ENCODE assay signal across 1 cellular context in the genomic region with DNA sequence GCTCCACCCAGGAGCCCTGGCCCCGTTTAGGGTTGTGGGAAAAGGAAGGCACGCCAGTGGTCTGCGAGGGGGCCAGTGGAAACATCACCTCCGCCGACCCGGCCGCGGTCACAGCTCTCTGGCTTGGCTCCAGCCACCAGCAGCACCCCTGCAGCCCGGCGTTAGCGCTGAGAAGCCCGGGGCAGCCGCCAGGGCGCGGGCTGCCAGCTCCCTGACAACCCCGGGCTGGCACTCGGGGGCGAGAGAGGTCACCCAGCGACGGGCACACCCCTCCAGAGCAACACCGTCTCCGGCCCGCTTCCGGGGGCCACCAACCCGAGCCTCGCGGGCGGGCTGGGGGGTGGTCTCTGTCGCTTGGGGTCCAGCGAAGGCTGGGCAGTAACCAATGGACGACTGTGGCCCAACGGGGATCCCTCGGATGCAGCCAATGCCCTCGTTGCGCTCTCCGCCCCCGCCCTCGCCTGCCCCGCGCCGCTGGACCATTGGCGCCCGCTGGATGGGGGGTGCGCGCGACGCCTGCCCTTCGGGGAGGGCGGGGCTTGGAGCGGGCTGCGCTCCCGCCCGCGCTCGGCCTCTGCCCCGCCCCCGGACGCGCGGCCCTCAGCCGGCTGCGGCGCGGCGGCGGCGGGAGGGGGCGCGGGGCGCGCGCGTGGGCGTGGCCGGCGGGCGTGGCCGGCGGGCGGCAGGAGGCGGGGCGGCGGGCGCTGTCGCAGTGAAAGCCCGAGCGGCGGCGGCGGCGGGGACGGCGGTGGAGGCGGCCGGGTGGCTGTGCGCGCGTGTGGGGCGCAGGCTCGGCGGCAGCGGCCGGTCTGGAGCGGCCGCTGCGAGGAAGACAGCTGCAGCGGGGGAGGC.
TF ChIP-seq lines count a peak whose summit lies in the region.

A gene (plus strand): TSS at position 712 of the 852 bp plus-strand sequence. CDS start 1,007 bp downstream, outside the sequence.

TF ChIP-seq in K562, 482 proteins besides CTCF, POLR2A, EP300 and RAD21 (continued from another document and continues in another):
- TF ChIP-seq, protein P1, sequence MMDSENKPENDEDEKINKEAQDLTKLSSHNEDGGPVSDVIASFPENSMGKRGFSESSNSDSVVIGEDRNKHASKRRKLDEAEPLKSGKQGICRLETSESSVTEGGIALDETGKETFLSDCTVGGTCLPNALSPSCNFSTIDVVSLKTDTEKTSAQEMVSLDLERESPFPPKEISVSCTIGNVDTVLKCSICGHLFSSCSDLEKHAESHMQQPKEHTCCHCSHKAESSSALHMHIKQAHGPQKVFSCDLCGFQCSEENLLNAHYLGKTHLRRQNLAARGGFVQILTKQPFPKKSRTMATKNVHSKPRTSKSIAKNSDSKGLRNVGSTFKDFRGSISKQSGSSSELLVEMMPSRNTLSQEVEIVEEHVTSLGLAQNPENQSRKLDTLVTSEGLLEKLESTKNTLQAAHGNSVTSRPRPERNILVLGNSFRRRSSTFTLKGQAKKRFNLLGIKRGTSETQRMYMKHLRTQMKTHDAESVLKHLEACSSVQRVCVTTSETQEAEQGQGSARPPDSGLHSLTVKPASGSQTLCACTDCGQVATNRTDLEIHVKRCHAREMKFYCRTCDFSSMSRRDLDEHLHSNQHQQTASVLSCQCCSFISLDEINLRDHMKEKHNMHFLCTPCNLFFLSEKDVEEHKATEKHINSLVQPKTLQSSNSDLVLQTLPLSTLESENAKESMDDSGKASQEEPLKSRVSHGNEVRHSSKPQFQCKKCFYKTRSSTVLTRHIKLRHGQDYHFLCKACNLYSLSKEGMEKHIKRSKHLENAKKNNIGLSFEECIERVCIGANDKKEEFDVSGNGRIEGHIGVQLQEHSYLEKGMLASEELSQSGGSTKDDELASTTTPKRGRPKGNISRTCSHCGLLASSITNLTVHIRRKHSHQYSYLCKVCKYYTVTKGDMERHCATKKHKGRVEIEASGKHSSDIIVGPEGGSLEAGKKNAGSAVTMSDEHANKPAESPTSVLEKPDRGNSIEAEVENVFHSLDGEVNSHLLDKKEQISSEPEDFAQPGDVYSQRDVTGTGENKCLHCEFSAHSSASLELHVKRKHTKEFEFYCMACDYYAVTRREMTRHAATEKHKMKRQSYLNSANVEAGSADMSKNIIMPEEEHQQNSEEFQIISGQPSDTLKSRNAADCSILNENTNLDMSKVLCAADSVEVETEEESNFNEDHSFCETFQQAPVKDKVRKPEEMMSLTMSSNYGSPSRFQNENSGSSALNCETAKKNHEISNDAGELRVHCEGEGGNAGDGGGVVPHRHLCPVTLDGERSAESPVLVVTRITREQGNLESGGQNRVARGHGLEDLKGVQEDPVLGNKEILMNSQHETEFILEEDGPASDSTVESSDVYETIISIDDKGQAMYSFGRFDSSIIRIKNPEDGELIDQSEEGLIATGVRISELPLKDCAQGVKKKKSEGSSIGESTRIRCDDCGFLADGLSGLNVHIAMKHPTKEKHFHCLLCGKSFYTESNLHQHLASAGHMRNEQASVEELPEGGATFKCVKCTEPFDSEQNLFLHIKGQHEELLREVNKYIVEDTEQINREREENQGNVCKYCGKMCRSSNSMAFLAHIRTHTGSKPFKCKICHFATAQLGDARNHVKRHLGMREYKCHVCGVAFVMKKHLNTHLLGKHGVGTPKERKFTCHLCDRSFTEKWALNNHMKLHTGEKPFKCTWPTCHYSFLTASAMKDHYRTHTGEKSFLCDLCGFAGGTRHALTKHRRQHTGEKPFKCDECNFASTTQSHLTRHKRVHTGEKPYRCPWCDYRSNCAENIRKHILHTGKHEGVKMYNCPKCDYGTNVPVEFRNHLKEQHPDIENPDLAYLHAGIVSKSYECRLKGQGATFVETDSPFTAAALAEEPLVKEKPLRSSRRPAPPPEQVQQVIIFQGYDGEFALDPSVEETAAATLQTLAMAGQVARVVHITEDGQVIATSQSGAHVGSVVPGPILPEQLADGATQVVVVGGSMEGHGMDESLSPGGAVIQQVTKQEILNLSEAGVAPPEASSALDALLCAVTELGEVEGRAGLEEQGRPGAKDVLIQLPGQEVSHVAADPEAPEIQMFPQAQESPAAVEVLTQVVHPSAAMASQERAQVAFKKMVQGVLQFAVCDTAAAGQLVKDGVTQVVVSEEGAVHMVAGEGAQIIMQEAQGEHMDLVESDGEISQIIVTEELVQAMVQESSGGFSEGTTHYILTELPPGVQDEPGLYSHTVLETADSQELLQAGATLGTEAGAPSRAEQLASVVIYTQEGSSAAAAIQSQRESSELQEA (IDR thresholded peaks at IDR 0.05; ENCODE audit: low read depth): no peak
- TF ChIP-seq, protein P2, sequence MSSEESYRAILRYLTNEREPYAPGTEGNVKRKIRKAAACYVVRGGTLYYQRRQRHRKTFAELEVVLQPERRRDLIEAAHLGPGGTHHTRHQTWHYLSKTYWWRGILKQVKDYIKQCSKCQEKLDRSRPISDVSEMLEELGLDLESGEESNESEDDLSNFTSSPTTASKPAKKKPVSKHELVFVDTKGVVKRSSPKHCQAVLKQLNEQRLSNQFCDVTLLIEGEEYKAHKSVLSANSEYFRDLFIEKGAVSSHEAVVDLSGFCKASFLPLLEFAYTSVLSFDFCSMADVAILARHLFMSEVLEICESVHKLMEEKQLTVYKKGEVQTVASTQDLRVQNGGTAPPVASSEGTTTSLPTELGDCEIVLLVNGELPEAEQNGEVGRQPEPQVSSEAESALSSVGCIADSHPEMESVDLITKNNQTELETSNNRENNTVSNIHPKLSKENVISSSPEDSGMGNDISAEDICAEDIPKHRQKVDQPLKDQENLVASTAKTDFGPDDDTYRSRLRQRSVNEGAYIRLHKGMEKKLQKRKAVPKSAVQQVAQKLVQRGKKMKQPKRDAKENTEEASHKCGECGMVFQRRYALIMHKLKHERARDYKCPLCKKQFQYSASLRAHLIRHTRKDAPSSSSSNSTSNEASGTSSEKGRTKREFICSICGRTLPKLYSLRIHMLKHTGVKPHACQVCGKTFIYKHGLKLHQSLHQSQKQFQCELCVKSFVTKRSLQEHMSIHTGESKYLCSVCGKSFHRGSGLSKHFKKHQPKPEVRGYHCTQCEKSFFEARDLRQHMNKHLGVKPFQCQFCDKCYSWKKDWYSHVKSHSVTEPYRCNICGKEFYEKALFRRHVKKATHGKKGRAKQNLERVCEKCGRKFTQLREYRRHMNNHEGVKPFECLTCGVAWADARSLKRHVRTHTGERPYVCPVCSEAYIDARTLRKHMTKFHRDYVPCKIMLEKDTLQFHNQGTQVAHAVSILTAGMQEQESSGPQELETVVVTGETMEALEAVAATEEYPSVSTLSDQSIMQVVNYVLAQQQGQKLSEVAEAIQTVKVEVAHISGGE (CRISPR knock-in tag; IDR thresholded peaks at IDR 0.05): 0 out of 6 replicates have a peak, but pooled peaks of 1 of the 3 experiments have one; percentile 35
- TF ChIP-seq, protein P3, sequence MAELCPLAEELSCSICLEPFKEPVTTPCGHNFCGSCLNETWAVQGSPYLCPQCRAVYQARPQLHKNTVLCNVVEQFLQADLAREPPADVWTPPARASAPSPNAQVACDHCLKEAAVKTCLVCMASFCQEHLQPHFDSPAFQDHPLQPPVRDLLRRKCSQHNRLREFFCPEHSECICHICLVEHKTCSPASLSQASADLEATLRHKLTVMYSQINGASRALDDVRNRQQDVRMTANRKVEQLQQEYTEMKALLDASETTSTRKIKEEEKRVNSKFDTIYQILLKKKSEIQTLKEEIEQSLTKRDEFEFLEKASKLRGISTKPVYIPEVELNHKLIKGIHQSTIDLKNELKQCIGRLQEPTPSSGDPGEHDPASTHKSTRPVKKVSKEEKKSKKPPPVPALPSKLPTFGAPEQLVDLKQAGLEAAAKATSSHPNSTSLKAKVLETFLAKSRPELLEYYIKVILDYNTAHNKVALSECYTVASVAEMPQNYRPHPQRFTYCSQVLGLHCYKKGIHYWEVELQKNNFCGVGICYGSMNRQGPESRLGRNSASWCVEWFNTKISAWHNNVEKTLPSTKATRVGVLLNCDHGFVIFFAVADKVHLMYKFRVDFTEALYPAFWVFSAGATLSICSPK (IDR thresholded peaks at IDR 0.05; ENCODE audit: borderline replicate concordance): no peak
- TF ChIP-seq CHCHD3 (CRISPR knock-in tag; IDR thresholded peaks at IDR 0.05): no peak
- TF ChIP-seq YBX1 (IDR thresholded peaks at IDR 0.05): no peak
- TF ChIP-seq HDAC1 (IDR thresholded peaks at IDR 0.05): no peak
- TF ChIP-seq MAZ (CRISPR knock-in tag; conservative IDR thresholded peaks at IDR 0.05 in 1 of 2, IDR thresholded peaks at IDR 0.05 in 1 of 2): peak; percentile 78 to 90; a peak in 3 of 4 replicates
- TF ChIP-seq, protein P4, sequence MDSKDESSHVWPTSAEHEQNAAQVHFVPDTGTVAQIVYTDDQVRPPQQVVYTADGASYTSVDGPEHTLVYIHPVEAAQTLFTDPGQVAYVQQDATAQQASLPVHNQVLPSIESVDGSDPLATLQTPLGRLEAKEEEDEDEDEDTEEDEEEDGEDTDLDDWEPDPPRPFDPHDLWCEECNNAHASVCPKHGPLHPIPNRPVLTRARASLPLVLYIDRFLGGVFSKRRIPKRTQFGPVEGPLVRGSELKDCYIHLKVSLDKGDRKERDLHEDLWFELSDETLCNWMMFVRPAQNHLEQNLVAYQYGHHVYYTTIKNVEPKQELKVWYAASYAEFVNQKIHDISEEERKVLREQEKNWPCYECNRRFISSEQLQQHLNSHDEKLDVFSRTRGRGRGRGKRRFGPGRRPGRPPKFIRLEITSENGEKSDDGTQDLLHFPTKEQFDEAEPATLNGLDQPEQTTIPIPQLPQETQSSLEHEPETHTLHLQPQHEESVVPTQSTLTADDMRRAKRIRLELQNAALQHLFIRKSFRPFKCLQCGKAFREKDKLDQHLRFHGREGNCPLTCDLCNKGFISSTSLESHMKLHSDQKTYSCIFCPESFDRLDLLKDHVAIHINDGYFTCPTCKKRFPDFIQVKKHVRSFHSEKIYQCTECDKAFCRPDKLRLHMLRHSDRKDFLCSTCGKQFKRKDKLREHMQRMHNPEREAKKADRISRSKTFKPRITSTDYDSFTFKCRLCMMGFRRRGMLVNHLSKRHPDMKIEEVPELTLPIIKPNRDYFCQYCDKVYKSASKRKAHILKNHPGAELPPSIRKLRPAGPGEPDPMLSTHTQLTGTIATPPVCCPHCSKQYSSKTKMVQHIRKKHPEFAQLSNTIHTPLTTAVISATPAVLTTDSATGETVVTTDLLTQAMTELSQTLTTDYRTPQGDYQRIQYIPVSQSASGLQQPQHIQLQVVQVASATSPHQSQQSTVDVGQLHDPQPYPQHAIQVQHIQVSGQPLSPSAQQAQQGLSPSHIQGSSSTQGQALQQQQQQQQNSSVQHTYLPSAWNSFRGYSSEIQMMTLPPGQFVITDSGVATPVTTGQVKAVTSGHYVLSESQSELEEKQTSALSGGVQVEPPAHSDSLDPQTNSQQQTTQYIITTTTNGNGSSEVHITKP (IDR thresholded peaks at IDR 0.05; ENCODE audit: partially characterized antibody): no peak
- no peak for TF ChIP-seq TOE1 (IDR thresholded peaks at IDR 0.05; ENCODE audit: borderline replicate concordance)
- TF ChIP-seq TOE1 (CRISPR knock-in tag; IDR thresholded peaks at IDR 0.05; ENCODE audit: borderline replicate concordance, low read depth): no peak
- TF ChIP-seq ASH1L (IDR thresholded peaks at IDR 0.05; ENCODE audit: borderline replicate concordance, low read depth, partially characterized antibody): no peak
- no peak for TF ChIP-seq SETDB1 (IDR thresholded peaks at IDR 0.05; ENCODE audit: low read length)
- TF ChIP-seq, protein P5, sequence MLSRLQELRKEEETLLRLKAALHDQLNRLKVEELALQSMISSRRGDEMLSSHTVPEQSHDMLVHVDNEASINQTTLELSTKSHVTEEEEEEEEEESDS (CRISPR knock-in tag; IDR thresholded peaks at IDR 0.05): no peak
- no peak for TF ChIP-seq PHF21A (IDR thresholded peaks at IDR 0.05; ENCODE audit: borderline replicate concordance, low read depth)
- no peak for TF ChIP-seq HLTF (IDR thresholded peaks at IDR 0.05)
- TF ChIP-seq, protein P6, sequence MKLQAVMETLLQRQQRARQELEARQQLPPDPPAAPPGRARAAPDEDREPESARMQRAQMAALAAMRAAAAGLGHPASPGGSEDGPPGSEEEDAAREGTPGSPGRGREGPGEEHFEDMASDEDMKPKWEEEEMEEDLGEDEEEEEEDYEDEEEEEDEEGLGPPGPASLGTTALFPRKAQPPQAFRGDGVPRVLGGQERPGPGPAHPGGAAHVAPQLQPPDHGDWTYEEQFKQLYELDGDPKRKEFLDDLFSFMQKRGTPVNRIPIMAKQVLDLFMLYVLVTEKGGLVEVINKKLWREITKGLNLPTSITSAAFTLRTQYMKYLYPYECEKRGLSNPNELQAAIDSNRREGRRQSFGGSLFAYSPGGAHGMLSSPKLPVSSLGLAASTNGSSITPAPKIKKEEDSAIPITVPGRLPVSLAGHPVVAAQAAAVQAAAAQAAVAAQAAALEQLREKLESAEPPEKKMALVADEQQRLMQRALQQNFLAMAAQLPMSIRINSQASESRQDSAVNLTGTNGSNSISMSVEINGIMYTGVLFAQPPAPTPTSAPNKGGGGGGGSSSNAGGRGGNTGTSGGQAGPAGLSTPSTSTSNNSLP (IDR thresholded peaks at IDR 0.05; ENCODE audit: borderline replicate concordance, low read depth, low read length): no peak
- no peak for TF ChIP-seq DMBX1 (CRISPR knock-in tag; IDR thresholded peaks at IDR 0.05; ENCODE audit: borderline replicate concordance)
- no peak for TF ChIP-seq SMAD2 (IDR thresholded peaks at IDR 0.05; ENCODE audit: low read depth, low read length)
- peak; percentile 6; the same call in 1 of the 2 replicates for TF ChIP-seq CREM (IDR thresholded peaks at IDR 0.05; ENCODE audit: low read depth)
- TF ChIP-seq TCF3 (CRISPR knock-in tag; IDR thresholded peaks at IDR 0.05): no peak
- TF ChIP-seq ZZZ3 (IDR thresholded peaks at IDR 0.05): no peak
- 0 out of 2 replicates have a peak, but pooled peaks have one; percentile 24 for TF ChIP-seq ERF (CRISPR knock-in tag; IDR thresholded peaks at IDR 0.05)
- no peak for TF ChIP-seq NEUROD1 (IDR thresholded peaks at IDR 0.05; ENCODE audit: borderline replicate concordance, low read depth, low read length, partially characterized antibody)
- peak; percentile 75 for TF ChIP-seq RB1 (IDR thresholded peaks at IDR 0.05; ENCODE audit: low read depth)
- TF ChIP-seq POLR2AphosphoS2 (IDR thresholded peaks at IDR 0.05; ENCODE audit: low read length): no peak
- TF ChIP-seq ZNF3 (CRISPR knock-in tag; IDR thresholded peaks at IDR 0.05): no peak
- no peak for TF ChIP-seq ZNF384 (IDR thresholded peaks at IDR 0.05; ENCODE audit: low read depth, low read length)
- no peak for TF ChIP-seq LARP7 (IDR thresholded peaks at IDR 0.05)
- TF ChIP-seq, protein P7, sequence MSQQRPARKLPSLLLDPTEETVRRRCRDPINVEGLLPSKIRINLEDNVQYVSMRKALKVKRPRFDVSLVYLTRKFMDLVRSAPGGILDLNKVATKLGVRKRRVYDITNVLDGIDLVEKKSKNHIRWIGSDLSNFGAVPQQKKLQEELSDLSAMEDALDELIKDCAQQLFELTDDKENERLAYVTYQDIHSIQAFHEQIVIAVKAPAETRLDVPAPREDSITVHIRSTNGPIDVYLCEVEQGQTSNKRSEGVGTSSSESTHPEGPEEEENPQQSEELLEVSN (IDR thresholded peaks at IDR 0.05; ENCODE audit: borderline replicate concordance in 1 of 2, extremely low read depth in 1 of 2, insufficient read depth in 1 of 2, insufficient read length in 1 of 2, low read depth in 1 of 2, low read length in 1 of 2, poor library complexity in 1 of 2, severe bottlenecking in 1 of 2): peak; percentile 34 to 65
- TF ChIP-seq ZNF121 (CRISPR knock-in tag; conservative IDR thresholded peaks at IDR 0.05): no peak
- no peak for TF ChIP-seq MEIS2 (IDR thresholded peaks at IDR 0.05; ENCODE audit: partially characterized antibody)
- TF ChIP-seq THRAP3 (IDR thresholded peaks at IDR 0.05; ENCODE audit: borderline replicate concordance): no peak
- TF ChIP-seq TEAD4 (IDR thresholded peaks at IDR 0.05; ENCODE audit: low read length): no peak
- TF ChIP-seq TEAD4 (CRISPR knock-in tag; IDR thresholded peaks at IDR 0.05; ENCODE audit: borderline replicate concordance): no peak
- no peak for TF ChIP-seq MAFF (IDR thresholded peaks at IDR 0.05; ENCODE audit: low read length)
